Comparison of ENCODE assay signal across 8 cellular contexts in the genomic region with DNA sequence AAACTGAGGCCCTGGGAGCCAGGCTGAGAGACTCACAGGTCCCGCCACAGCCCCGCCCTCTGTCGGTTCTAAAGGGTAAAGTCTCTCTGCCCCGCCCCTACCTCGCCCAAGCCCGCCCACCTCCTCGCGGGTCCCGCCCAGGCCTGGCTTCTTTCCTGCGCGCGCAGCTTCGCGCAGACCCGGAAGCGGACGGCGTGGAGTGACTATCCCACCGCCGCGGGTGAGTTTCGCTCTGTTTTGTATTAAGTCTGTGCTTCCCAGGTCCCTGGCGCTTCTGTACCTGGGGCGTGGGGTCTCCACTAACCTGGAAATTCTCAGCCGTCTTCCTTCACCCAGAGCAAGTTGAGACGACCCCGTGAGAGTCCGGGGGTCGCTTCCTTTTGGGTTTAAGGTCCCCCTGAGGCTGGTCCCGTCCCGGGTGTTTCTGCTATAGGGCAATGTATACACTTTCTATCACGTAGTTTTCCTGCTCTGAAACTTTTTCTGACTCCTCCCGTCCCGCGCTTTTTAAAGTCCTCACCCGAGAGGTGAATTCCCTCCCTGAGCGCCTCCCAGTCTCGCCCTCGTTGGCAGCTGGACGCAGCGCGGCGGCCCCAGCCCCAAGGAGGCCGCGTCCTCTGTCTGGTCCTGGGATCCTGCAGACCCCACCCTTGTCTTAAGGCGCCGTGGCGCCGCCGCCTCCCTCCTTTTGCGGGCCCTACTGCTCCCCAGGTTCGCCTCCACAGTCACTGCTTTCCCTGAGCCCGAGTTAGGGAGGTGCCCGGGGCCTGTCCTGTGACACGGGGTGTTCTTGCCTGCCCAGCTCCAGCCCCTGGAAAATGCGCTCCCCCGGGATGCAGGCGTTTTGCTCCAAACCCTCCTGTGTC. TPM values are rescaled to one million over a fixed set of nuclear protein-coding genes. Genes with fewer than 3 reads are reported as not detected.
A peak's percentile ranks its signal among the peaks of the same experiment; 100 is the strongest.
DNase-seq lines count a peak whose midpoint lies in the region; ATAC-seq and TF ChIP-seq lines count a peak whose summit lies in the region.

A gene (plus strand): TSS at position 176 of the 866 bp plus-strand sequence. CDS start 2,867 bp downstream, outside the sequence.

- no peaks in the 10 kb centered on the region for H3K27me3 ChIP-seq in Karpas-422 (ENCODE audit: low read length)
- no peaks in the 10 kb centered on the region for H3K27me3 ChIP-seq in Peyer's patch

- peaks cover 35% of the 10 kb centered on the region for H3K9me3 Mint-ChIP-seq in activated T-helper 1 cell treated with anti-CD3 and anti-CD28 coated beads, Interleukin-12 subunit alpha, Interleukin-12 subunit beta, Interleukin-2, Interleukin-4 antibody, amounts not matched to agents 30 ng/mL and 10 ng/mL and 1 ng/mL, durations not matched to agents 14 hours and 24 hours and 36 hours
- H3K9me3 Mint-ChIP-seq in naive thymus-derived CD8-positive, alpha-beta T cell: peaks cover 0 to 33% (median 11%) of the 10 kb centered on the region in 9 donors
- peaks cover 7 to 12% of the 10 kb centered on the region in 2 donors for H3K9me3 Mint-ChIP-seq in stimulated activated naive B cell treated with anti-CD40 and anti-IgM and Interleukin-4, amounts not matched to agents 10 μg/mL and 1 μg/mL and 100 μg/mL, for 72 hours

- POLR2A ChIA-PET in naive thymus-derived CD8-positive, alpha-beta T cell (lab: Charles Lee): interaction anchor here (0.5 to 1.5 kb wide), 6 partner anchors 24 to 140 kb away, joined by 3 to 5 read pairs (median 4); no protein-coding TSS in a partner anchor

- H3K27ac Mint-ChIP-seq in activated T-helper 1 cell treated with anti-CD3 and anti-CD28 coated beads, Interleukin-12 subunit alpha, Interleukin-12 subunit beta, Interleukin-2, Interleukin-4 antibody, amounts not matched to agents 30 ng/mL and 10 ng/mL and 1 ng/mL, durations not matched to agents 14 hours and 24 hours and 36 hours: peak within 1 kb of the TSS; percentile 85
- H3K27ac Mint-ChIP-seq in naive thymus-derived CD8-positive, alpha-beta T cell: peak within 1 kb of the TSS; percentile 83 to 97 (median 92)
- peak within 1 kb of the TSS; percentile 97 for H3K27ac Mint-ChIP-seq in stimulated activated naive B cell treated with anti-CD40 and anti-IgM and Interleukin-4, amounts not matched to agents 10 μg/mL and 1 μg/mL and 100 μg/mL, for 72 hours

- peaks cover 17% of the 10 kb centered on the region for H3K36me3 Mint-ChIP-seq in activated T-helper 1 cell treated with anti-CD3 and anti-CD28 coated beads, Interleukin-12 subunit alpha, Interleukin-12 subunit beta, Interleukin-2, Interleukin-4 antibody, amounts not matched to agents 30 ng/mL and 10 ng/mL and 1 ng/mL, durations not matched to agents 14 hours and 24 hours and 36 hours (ENCODE audit: low read depth)
- peaks cover 4 to 32% (median 25%) of the 10 kb centered on the region in 3 donors for H3K36me3 Mint-ChIP-seq in naive thymus-derived CD8-positive, alpha-beta T cell
- peaks cover 23 to 39% of the 10 kb centered on the region in 2 donors for H3K36me3 Mint-ChIP-seq in stimulated activated naive B cell treated with anti-CD40 and anti-IgM and Interleukin-4, amounts not matched to agents 10 μg/mL and 1 μg/mL and 100 μg/mL, for 72 hours

- H3K36me3 ChIP-seq in Karpas-422 (ENCODE audit: insufficient read depth, low read length) (peaks cover 32% of the 10 kb centered on the region), Peyer's patch (peaks cover 0 to 21% (median 0%) of the 10 kb centered on the region in 3 donors)

- TF ChIP-seq POLR2A in Peyer's patch (IDR thresholded peaks at IDR 0.05): peak; percentile 60 to 79

- peak; percentile 86 for ATAC-seq in GM21723 (IDR thresholded peaks at IDR 0.05; ENCODE audit: unreplicated experiment)
- peak; percentile 96 to 98 for ATAC-seq in naive thymus-derived CD8-positive, alpha-beta T cell
- peak; percentile 97 to 99 for ATAC-seq in stimulated activated naive B cell treated with anti-CD40 and anti-IgM and Interleukin-4, amounts not matched to agents 10 μg/mL and 1 μg/mL and 100 μg/mL, for 72 hours (replicated peaks)

- H3K4me2 ChIP-seq in Karpas-422 (ENCODE audit: low read depth, low read length, poor library complexity, severe bottlenecking): peak within 1 kb of the TSS; percentile 87

- H3K9ac ChIP-seq in Karpas-422 (ENCODE audit: low read length): peak within 1 kb of the TSS; percentile 78

- H3K79me2 ChIP-seq in Karpas-422 (ENCODE audit: low read length): peaks cover 42% of the 10 kb centered on the region

- H3K4me3 Mint-ChIP-seq in activated T-helper 1 cell treated with anti-CD3 and anti-CD28 coated beads, Interleukin-12 subunit alpha, Interleukin-12 subunit beta, Interleukin-2, Interleukin-4 antibody, amounts not matched to agents 30 ng/mL and 10 ng/mL and 1 ng/mL, durations not matched to agents 14 hours and 24 hours and 36 hours: peak within 1 kb of the TSS; percentile 98
- peak within 1 kb of the TSS; percentile 85 to 99 (median 96) for H3K4me3 Mint-ChIP-seq in naive thymus-derived CD8-positive, alpha-beta T cell
- peak within 1 kb of the TSS; percentile 92 to 94 for H3K4me3 Mint-ChIP-seq in stimulated activated naive B cell treated with anti-CD40 and anti-IgM and Interleukin-4, amounts not matched to agents 10 μg/mL and 1 μg/mL and 100 μg/mL, for 72 hours

- intact Hi-C loops in activated T-helper 1 cell treated with anti-CD3 and anti-CD28 coated beads, Interleukin-12 subunit alpha, Interleukin-12 subunit beta, Interleukin-2, Interleukin-4 antibody, amounts not matched to agents 30 ng/mL and 10 ng/mL and 1 ng/mL, durations not matched to agents 14 hours and 24 hours and 36 hours (cut with micrococcal nuclease): loop anchor here (1.0 to 10.0 kb wide), 9 partner anchors 30 to 757 kb away; a partner anchor contains a TSS

- no peak within 1 kb of the TSS for H3K27ac ChIP-seq in Karpas-422 (ENCODE audit: low read length)
- peak within 1 kb of the TSS; percentile 71 to 80 (median 76) for H3K27ac ChIP-seq in Peyer's patch

- H3K4me3 ChIP-seq in Karpas-422 (ENCODE audit: low read length): peak within 1 kb of the TSS; percentile 78
- H3K4me3 ChIP-seq in Peyer's patch: peak within 1 kb of the TSS; percentile 64 to 79 (median 68)
- peak within 1 kb of the TSS; percentile 88 for H3K4me3 ChIP-seq in fibroblast of mammary gland (ENCODE audit: control insufficient read depth, low read depth, low read length)

- no peaks in the 10 kb centered on the region for H3K9me2 ChIP-seq in Karpas-422 (replicated peaks; ENCODE audit: insufficient read depth, low read length)

- H4K20me1 ChIP-seq in Karpas-422 (ENCODE audit: insufficient read depth, low read depth, low read length): no peaks in the 10 kb centered on the region

- DNase-seq in DMS79 treated with DMSO at 0.1 percent for 48 hours (lab: John Stamatoyannopoulos, UW) (peak; percentile 86), Karpas-422 (peak; percentile 99), Peyer's patch (peak; percentile 97), fibroblast of mammary gland (ENCODE audit: low read depth) (peak; percentile 88)
- DNase-seq in activated T-helper 1 cell treated with anti-CD3 and anti-CD28 coated beads, Interleukin-12 subunit alpha, Interleukin-12 subunit beta, Interleukin-2, Interleukin-4 antibody, amounts not matched to agents 30 ng/mL and 10 ng/mL and 1 ng/mL, durations not matched to agents 14 hours and 24 hours and 36 hours (ENCODE audit: low spot score): peak; percentile 93
- peak; percentile 92 to 98 (median 97) for DNase-seq in naive thymus-derived CD8-positive, alpha-beta T cell
- DNase-seq in stimulated activated naive B cell treated with anti-CD40 and anti-IgM and Interleukin-4, amounts not matched to agents 10 μg/mL and 1 μg/mL and 100 μg/mL, for 72 hours: peak; percentile 90

- TF ChIP-seq CTCF in Peyer's patch (IDR thresholded peaks at IDR 0.05) (peak; percentile 36 to 60 (median 47)), fibroblast of mammary gland (conservative IDR thresholded peaks at IDR 0.05; ENCODE audit: control insufficient read depth, insufficient read depth, low read depth, low read length) (peak; percentile 32)

- H2AFZ ChIP-seq in Karpas-422 (ENCODE audit: low read length): peak within 1 kb of the TSS; percentile 62; the same call in 1 of the 2 replicates

- peaks cover 27% of the 10 kb centered on the region for H3K4me1 Mint-ChIP-seq in activated T-helper 1 cell treated with anti-CD3 and anti-CD28 coated beads, Interleukin-12 subunit alpha, Interleukin-12 subunit beta, Interleukin-2, Interleukin-4 antibody, amounts not matched to agents 30 ng/mL and 10 ng/mL and 1 ng/mL, durations not matched to agents 14 hours and 24 hours and 36 hours (ENCODE audit: low read depth)
- peaks cover 8 to 34% (median 29%) of the 10 kb centered on the region in 4 donors for H3K4me1 Mint-ChIP-seq in naive thymus-derived CD8-positive, alpha-beta T cell
- H3K4me1 Mint-ChIP-seq in stimulated activated naive B cell treated with anti-CD40 and anti-IgM and Interleukin-4, amounts not matched to agents 10 μg/mL and 1 μg/mL and 100 μg/mL, for 72 hours: peaks cover 16 to 39% of the 10 kb centered on the region in 2 donors

- H3K27me3 Mint-ChIP-seq in activated T-helper 1 cell treated with anti-CD3 and anti-CD28 coated beads, Interleukin-12 subunit alpha, Interleukin-12 subunit beta, Interleukin-2, Interleukin-4 antibody, amounts not matched to agents 30 ng/mL and 10 ng/mL and 1 ng/mL, durations not matched to agents 14 hours and 24 hours and 36 hours (ENCODE audit: insufficient read depth): no peaks in the 10 kb centered on the region
- H3K27me3 Mint-ChIP-seq in naive thymus-derived CD8-positive, alpha-beta T cell: no peaks in the 10 kb centered on the region
- H3K27me3 Mint-ChIP-seq in stimulated activated naive B cell treated with anti-CD40 and anti-IgM and Interleukin-4, amounts not matched to agents 10 μg/mL and 1 μg/mL and 100 μg/mL, for 72 hours: no peaks in the 10 kb centered on the region

- H3K9me3 ChIP-seq in Karpas-422 (ENCODE audit: low read length) (peaks cover 8% of the 10 kb centered on the region), Peyer's patch (peaks cover 0 to 9% (median under 1%) of the 10 kb centered on the region in 4 donors)

- H3K4me1 ChIP-seq in Karpas-422 (ENCODE audit: low read length): peaks cover 12% of the 10 kb centered on the region
- H3K4me1 ChIP-seq in Peyer's patch: peaks cover 0 to 19% (median 2%) of the 10 kb centered on the region in 4 donors

RNA-seq across cellular contexts. Expression of the gene that starts here (rescaled TPM):
- total RNA-seq in Karpas-422 (2014; rRNA removed; shearing (Covaris generic); ENCODE audit: low replicate concordance): 21.4 and 26.9 TPM in 2 replicates
- total RNA-seq in Peyer's patch: 10 to 100 TPM in 2 of 4 donors, 1 to 10 TPM in 2; 7.5 to 17.1 (median 12.0) TPM
- total RNA-seq in activated T-helper 1 cell treated with anti-CD3 and anti-CD28 coated beads, Interleukin-12 subunit alpha, Interleukin-12 subunit beta, Interleukin-2, Interleukin-4 antibody, amounts not matched to agents 30 ng/mL and 10 ng/mL and 1 ng/mL, durations not matched to agents 14 hours and 24 hours and 36 hours: 9.2 and 10.8 TPM in 2 replicates
- total RNA-seq in naive thymus-derived CD8-positive, alpha-beta T cell: 10 to 100 TPM; 17.2 to 18.4 TPM
- 1 to 10 TPM; 6.4 to 7.9 (median 7.0) TPM for polyA plus RNA-seq in naive thymus-derived CD8-positive, alpha-beta T cell
